Comparison of ENCODE assay signal across 1 cellular context in the genomic region with DNA sequence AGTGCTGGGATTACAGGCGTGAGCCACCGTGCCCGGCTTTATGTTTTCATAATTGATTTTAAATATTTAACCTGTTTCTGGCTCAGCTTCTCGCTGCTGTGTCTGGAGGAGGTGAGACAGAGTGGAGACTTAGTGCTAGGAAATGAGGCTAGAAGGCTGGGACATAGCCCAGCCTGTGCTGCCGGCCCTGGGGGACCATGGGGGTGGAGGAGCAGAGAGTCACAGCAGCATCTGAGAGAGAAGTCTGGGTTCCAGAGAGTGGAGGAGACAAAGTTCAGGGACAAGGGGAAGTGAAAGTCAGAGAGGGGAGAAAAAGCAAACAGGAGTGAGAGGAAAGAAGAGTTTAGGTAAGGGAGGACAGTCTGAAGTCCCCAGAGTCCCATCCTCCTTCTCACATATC.
A peak's percentile ranks its signal among the peaks of the same experiment; 100 is the strongest.
TF ChIP-seq lines count a peak whose summit lies in the region.

No MANE protein-coding gene starts in this region.

TF ChIP-seq in HepG2, 621 proteins besides CTCF, POLR2A, EP300 and RAD21 (continued from another document):
- TF ChIP-seq PAXIP1 (CRISPR knock-in tag; conservative IDR thresholded peaks at IDR 0.05): 0 out of 2 replicates have a peak, but pooled peaks have one; percentile 21
- no peak for TF ChIP-seq NR2F6 (IDR thresholded peaks at IDR 0.05)
- TF ChIP-seq NR2F6 (CRISPR knock-in tag; IDR thresholded peaks at IDR 0.05): no peak
- peak; percentile 44 for TF ChIP-seq HNF4A (CRISPR knock-in tag; IDR thresholded peaks at IDR 0.05)
- TF ChIP-seq NR3C1 (CRISPR knock-in tag; IDR thresholded peaks at IDR 0.05): no peak
- TF ChIP-seq ZHX1 (CRISPR knock-in tag; IDR thresholded peaks at IDR 0.05; ENCODE audit: low read depth): no peak
- no peak for TF ChIP-seq ZBTB14 (CRISPR knock-in tag; IDR thresholded peaks at IDR 0.05)
- peak; percentile 87 for TF ChIP-seq ZKSCAN5 (CRISPR knock-in tag; IDR thresholded peaks at IDR 0.05)
- TF ChIP-seq NBN (conservative IDR thresholded peaks at IDR 0.05): no peak
- no peak for TF ChIP-seq POGK (CRISPR knock-in tag; conservative IDR thresholded peaks at IDR 0.05)
TF ChIP-seq in HepG2: peak in this region for 4.
